In the genomic region with DNA sequence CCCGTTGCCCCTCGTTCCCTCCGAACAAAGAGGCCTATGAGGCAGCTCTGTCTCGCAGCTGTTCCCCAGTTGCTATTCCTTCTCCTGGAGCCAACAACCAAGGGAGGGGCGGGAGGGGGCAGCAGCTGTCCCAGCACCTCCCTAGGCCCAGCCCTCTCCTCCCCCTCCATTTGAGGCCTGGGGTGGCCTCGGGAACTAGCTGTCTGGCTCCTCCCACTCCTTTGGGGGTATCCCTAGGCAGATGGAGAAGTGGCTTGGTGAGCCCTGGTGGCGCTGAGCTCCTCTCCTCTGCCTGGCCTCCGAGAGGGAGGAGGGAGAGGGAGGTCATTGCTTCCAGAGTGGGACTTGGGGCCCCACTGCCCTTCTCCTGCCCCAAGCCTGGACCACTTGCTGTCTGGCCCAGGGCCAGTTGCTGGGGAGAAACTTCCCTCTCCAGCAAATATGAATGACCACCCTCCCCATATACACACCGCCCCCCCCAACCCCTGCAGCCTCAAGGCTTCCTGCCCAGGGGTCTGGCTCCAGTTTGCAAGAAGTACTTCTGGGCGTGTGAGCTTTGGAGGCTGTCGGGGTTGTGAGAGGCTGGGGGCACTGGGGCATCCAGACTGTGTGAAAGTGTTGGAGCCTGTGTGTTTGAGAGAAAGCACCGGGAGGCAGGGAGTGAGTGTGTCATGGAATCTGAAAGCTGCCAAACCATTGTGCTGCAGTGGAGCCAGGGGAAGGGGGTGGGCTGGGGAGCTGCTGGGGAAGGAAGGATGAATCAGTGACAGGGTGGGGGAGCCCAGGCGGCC, we compare ENCODE assay signal across 7 cellular contexts. TPM values are rescaled to one million over a fixed set of nuclear protein-coding genes. Genes with fewer than 3 reads are reported as not detected.
DNase-seq lines count a peak whose midpoint lies in the region; TF ChIP-seq lines count a peak whose summit lies in the region.

No MANE protein-coding gene starts in this region.

- H3K27ac Mint-ChIP-seq in activated CD4-positive, alpha-beta T cell treated with anti-CD3 and anti-CD28 coated beads, Interleukin-2, amount 10 ng/mL, durations not matched to agents 24 days and 14 days = no peak overlapping the region

- peak; percentile 88 for DNase-seq in M059J (ENCODE audit: low read depth)
- peak; percentile 88 for DNase-seq in brain microvascular endothelial cell
- peak; percentile 52 for DNase-seq in kidney glomerular epithelial cell (lab: John Stamatoyannopoulos, UW)
- DNase-seq in NCI-H187 treated with DMSO at 0.1 percent for 48 hours (lab: John Stamatoyannopoulos, UW) = no peak
- DNase-seq in AML-193 (lab: John Stamatoyannopoulos, UW) = no peak
- no peak for DNase-seq in activated CD4-positive, alpha-beta T cell treated with anti-CD3 and anti-CD28 coated beads, Interleukin-2, amount 10 ng/mL, durations not matched to agents 24 days and 14 days

- intact Hi-C loops in activated CD4-positive, alpha-beta T cell treated with anti-CD3 and anti-CD28 coated beads, Interleukin-2, amount 10 ng/mL, durations not matched to agents 24 days and 14 days (cut with micrococcal nuclease) = no loop called here

- peaks cover 35% of the 10 kb centered on the region for H3K36me3 ChIP-seq in brain microvascular endothelial cell (replicated peaks)

- in situ Hi-C loops in brain microvascular endothelial cell (cut with HindIII; ENCODE audit: low pct_ligation_motif_present, low sequenced_read_pairs) = no loop called here

- no peaks in the 10 kb centered on the region for H3K27me3 ChIP-seq in brain microvascular endothelial cell (replicated peaks)

- H3K9me3 Mint-ChIP-seq in activated CD4-positive, alpha-beta T cell treated with anti-CD3 and anti-CD28 coated beads, Interleukin-2, amount 10 ng/mL, durations not matched to agents 24 days and 14 days = no peaks in the 10 kb centered on the region

- H3K4me3 Mint-ChIP-seq in activated CD4-positive, alpha-beta T cell treated with anti-CD3 and anti-CD28 coated beads, Interleukin-2, amount 10 ng/mL, durations not matched to agents 24 days and 14 days = no peak overlapping the region

- H3K4me1 Mint-ChIP-seq in activated CD4-positive, alpha-beta T cell treated with anti-CD3 and anti-CD28 coated beads, Interleukin-2, amount 10 ng/mL, durations not matched to agents 24 days and 14 days = peaks cover 8% of the 10 kb centered on the region

- peaks cover 37% of the 10 kb centered on the region for H3K27me3 Mint-ChIP-seq in activated CD4-positive, alpha-beta T cell treated with anti-CD3 and anti-CD28 coated beads, Interleukin-2, amount 10 ng/mL, durations not matched to agents 24 days and 14 days

- no peak for TF ChIP-seq CTCF in brain microvascular endothelial cell (IDR thresholded peaks at IDR 0.05; ENCODE audit: low read depth, low read length, missing control alignments)

- peak overlapping the region; percentile 57 for H3K27ac ChIP-seq in brain microvascular endothelial cell
- peak overlapping the region; percentile 97 for H3K27ac ChIP-seq in temporal lobe (ENCODE audit: low read depth, low read length)

- no peaks in the 10 kb centered on the region for H3K36me3 Mint-ChIP-seq in activated CD4-positive, alpha-beta T cell treated with anti-CD3 and anti-CD28 coated beads, Interleukin-2, amount 10 ng/mL, durations not matched to agents 24 days and 14 days (ENCODE audit: low read depth)

- peak overlapping the region; percentile 81 for H3K4me3 ChIP-seq in brain microvascular endothelial cell (ENCODE audit: low read depth, low read length)

RNA-seq across cellular contexts. Expression of a gene that starts 3.1 kb away (rescaled TPM):
- total RNA-seq in M059J (2014; rRNA removed; shearing (Covaris generic)) = 60.7 and 150 TPM in 2 replicates
- 4.2 TPM for total RNA-seq in temporal lobe
- 0.02 and 0.09 TPM in 2 replicates for total RNA-seq in activated CD4-positive, alpha-beta T cell treated with anti-CD3 and anti-CD28 coated beads, Interleukin-2, amount 10 ng/mL, durations not matched to agents 24 days and 14 days

RNA-seq across cellular contexts. Expression of a gene that starts 29.3 kb away (rescaled TPM):
- total RNA-seq in M059J (2014; rRNA removed; shearing (Covaris generic)) = 160 TPM in 2 replicates
- 57.0 TPM for total RNA-seq in temporal lobe
- total RNA-seq in activated CD4-positive, alpha-beta T cell treated with anti-CD3 and anti-CD28 coated beads, Interleukin-2, amount 10 ng/mL, durations not matched to agents 24 days and 14 days = 127 and 132 TPM in 2 replicates

RNA-seq across cellular contexts. Expression of a gene that starts 41.6 kb away (rescaled TPM):
- total RNA-seq in M059J (2014; rRNA removed; shearing (Covaris generic)) = 0.74 and 5.7 TPM in 2 replicates
- total RNA-seq in temporal lobe = 40.6 TPM
- total RNA-seq in activated CD4-positive, alpha-beta T cell treated with anti-CD3 and anti-CD28 coated beads, Interleukin-2, amount 10 ng/mL, durations not matched to agents 24 days and 14 days = 9.2 and 10.6 TPM in 2 replicates

RNA-seq across cellular contexts. Expression of a gene that starts 57.7 kb away (rescaled TPM):
- total RNA-seq in M059J (2014; rRNA removed; shearing (Covaris generic)) = not detected in 2 replicates
- total RNA-seq in temporal lobe = not detected
- total RNA-seq in activated CD4-positive, alpha-beta T cell treated with anti-CD3 and anti-CD28 coated beads, Interleukin-2, amount 10 ng/mL, durations not matched to agents 24 days and 14 days = not detected in 2 replicates

Comparison
In these comparisons a context has a peak if more than half of its experiments do, and no peak if none do; other contexts are left out.
1. DNase-seq: peak in M059J (single experiment), brain microvascular endothelial cell (single experiment) and kidney glomerular epithelial cell (single experiment); none in NCI-H187 treated with DMSO at 0.1 percent for 48 hours (single experiment), AML-193 (0 of 2) and activated CD4-positive, alpha-beta T cell treated with anti-CD3 and anti-CD28 coated beads, Interleukin-2, amount 10 ng/mL, durations not matched to agents 24 days and 14 days (single experiment).
2. RNA of a gene that starts 3.1 kb away (total RNA-seq): 60.7 to 150 TPM in M059J; 4.2 TPM in temporal lobe (single experiment) and 0.02 to 0.09 TPM in activated CD4-positive, alpha-beta T cell treated with anti-CD3 and anti-CD28 coated beads, Interleukin-2, amount 10 ng/mL, durations not matched to agents 24 days and 14 days; every median in the first group is over 10 times any median in the second.